10 cellular contexts compared by ENCODE assay signal in the genomic region with DNA sequence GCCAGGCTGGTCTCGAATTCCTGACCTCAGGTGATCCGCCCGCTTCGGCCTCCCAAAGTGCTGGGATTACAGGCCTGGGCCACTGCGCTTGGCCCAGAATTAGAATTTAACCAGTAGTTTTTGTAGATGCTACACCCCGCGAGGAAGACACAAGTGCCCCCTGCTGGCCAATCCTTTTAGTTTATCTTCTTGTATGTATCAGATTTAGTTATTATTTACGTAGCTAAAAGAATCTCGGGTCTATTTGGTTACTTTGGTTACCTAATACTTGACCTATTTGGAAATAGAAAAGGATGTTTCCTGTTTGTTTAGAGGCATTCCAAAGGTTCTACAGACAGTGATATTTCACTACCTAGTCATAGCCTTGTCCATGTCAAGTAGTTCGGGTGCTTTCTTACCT.
DNase-seq lines count a peak whose midpoint lies in the region; ATAC-seq and TF ChIP-seq lines count a peak whose summit lies in the region.
"Had no signal": no experiment of that assay in that cellular context is flagged by ENCODE, and none has a peak within 500 bp of the region (broad histone marks: within the 10 kb centered on the region; RNA-seq: fewer than 3 reads in every experiment).

No MANE protein-coding gene starts in this region.

- H3K27ac ChIP-seq in 22Rv1 (no peak overlapping the region), DND-41 (ENCODE audit: low read length) (no peak overlapping the region)

- no peaks in the 10 kb centered on the region for H3K4me1 ChIP-seq in DND-41 (ENCODE audit: insufficient read depth, low read length)

- TF ChIP-seq CTCF in 22Rv1 (IDR thresholded peaks at IDR 0.05) (peak; percentile 40), DND-41 (IDR thresholded peaks at IDR 0.05; ENCODE audit: borderline replicate concordance, extremely low read depth, low read length, poor library complexity, severe bottlenecking) (peak; percentile 54)

- no peak for ATAC-seq in DND-41 (ENCODE audit: insufficient read depth, low read depth)
- ATAC-seq: activated T-helper 17 cell treated with anti-CD3 and anti-CD28 coated beads, Interleukin-2, amount 50 U/mL, for 72 hours; sciatic nerve had no signal

- no peaks in the 10 kb centered on the region for H3K79me2 ChIP-seq in DND-41 (ENCODE audit: insufficient read depth, low read length)

- no peaks in the 10 kb centered on the region for H3K36me3 ChIP-seq in DND-41 (ENCODE audit: insufficient read depth, low read length)

- no peaks in the 10 kb centered on the region for H4K20me1 ChIP-seq in DND-41 (ENCODE audit: insufficient read depth, low read length)

- no peaks in the 10 kb centered on the region for H3K9me3 ChIP-seq in DND-41 (ENCODE audit: insufficient read depth, low read length, severe bottlenecking)

- no peak overlapping the region for H3K4me3 ChIP-seq in DND-41 (ENCODE audit: low read depth in 1 of 2, low read length in 2 of 2)

- no peak overlapping the region for H2AFZ ChIP-seq in DND-41 (ENCODE audit: low read depth, low read length)

- TF ChIP-seq POLR2A in erythroblast (IDR thresholded peaks at IDR 0.05; ENCODE audit: low read length) = no peak

- DNase-seq in DND-41 (peak; percentile 34), RKO (ENCODE audit: low spot score) (peak; percentile 25), erythroblast (lab: John Stamatoyannopoulos, UW) (peak; percentile 27 to 57), NCI-H510A treated with DMSO at 0.1 percent for 48 hours (lab: John Stamatoyannopoulos, UW) (no peak), NCI-H2227 (lab: John Stamatoyannopoulos, UW; ENCODE audit: unreplicated experiment) (no peak), NCI-H2171 (lab: John Stamatoyannopoulos, UW) (no peak), globus pallidus (ENCODE audit: low spot score) (no peak)

- no peak overlapping the region for H3K9ac ChIP-seq in DND-41 (ENCODE audit: low read depth, low read length)

- H3K4me2 ChIP-seq in DND-41 (ENCODE audit: insufficient read depth, low read length) = no peak overlapping the region

- H3K27me3 ChIP-seq in DND-41 (ENCODE audit: insufficient read depth, low read length, poor library complexity) = peaks cover 4% of the 10 kb centered on the region

Comparison
In these comparisons a context has a peak if more than half of its experiments do, and no peak if none do; other contexts are left out.
1. DNase-seq: peak in DND-41 (single experiment), RKO (single experiment) and erythroblast (2 of 2); none in NCI-H510A treated with DMSO at 0.1 percent for 48 hours (single experiment), NCI-H2227 (single experiment), NCI-H2171 (single experiment) and globus pallidus (single experiment).